In the genomic region with DNA sequence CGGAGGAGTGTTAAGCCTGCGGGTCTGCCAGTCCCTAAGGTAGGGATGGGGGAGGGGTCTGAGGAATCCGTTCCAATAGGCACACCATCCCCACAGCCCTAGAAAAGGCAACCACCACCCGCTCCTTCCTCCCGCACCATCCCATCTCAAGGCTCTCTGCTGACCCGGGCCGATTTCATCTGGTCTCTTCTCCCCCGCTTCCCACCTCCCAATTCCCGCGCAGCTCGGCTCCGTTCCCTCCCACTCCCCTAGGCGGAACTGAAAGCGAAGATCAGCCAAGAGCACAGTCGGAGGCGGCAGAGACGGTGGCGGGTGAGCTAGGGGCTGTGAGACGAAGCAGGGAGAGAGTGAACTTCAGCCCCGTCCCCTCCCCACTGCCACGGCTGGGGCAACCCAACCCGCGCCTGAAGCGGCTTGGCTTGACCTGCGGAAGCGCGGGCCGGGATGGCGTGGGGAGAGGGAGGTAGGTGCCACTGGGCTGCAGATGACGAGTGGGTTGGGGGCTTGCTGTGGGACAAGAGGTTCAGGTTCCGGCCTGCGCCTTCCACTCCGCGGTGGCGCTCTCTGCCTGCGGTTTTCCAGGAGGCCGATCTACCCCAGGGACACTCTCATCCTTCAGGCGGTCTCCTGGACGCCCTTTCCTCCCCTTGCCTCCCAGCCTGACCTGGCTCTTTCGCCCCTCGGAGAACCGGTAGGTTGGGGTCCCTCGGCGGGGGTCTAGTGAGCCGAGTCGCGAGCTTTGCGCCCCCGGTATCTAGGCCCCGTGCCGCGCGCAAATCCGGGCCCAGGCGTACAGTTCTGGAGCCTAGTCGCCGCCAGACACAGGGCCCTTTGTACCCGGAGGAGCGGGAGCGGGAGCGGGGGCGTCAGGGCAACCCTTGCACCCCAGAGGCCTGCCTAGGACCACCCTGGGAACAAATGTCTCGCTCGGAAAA, we compare ENCODE assay signal across 9 cellular contexts. TPM values are rescaled to one million over a fixed set of nuclear protein-coding genes. Genes with fewer than 3 reads are reported as not detected.
DNase-seq lines count a peak whose midpoint lies in the region; ATAC-seq and TF ChIP-seq lines count a peak whose summit lies in the region.
"Had no signal": no experiment of that assay in that cellular context is flagged by ENCODE, and none has a peak within 500 bp of the region (broad histone marks: within the 10 kb centered on the region; RNA-seq: fewer than 3 reads in every experiment).

A gene (plus strand): TSS at position 284 of the 935 bp plus-strand sequence. CDS start 97,591 bp downstream, outside the sequence.

- H3K27me3 ChIP-seq in dorsolateral prefrontal cortex = no peaks in the 10 kb centered on the region

- H3K36me3 Mint-ChIP-seq in WTC11 = no peaks in the 10 kb centered on the region

- no peaks in the 10 kb centered on the region for H3K9me3 Mint-ChIP-seq in WTC11

- POLR2A ChIA-PET in WTC11 (lab: Charles Lee) = no interaction called here

- peak; percentile 58 for DNase-seq in Ammon's horn (ENCODE audit: low spot score)
- DNase-seq in H4 (ENCODE audit: low spot score) = peak; percentile 4
- peak; percentile 57 for DNase-seq in WTC11 (ENCODE audit: low spot score)
- peak in 32 of 51 donors; percentile 0 to 70 (median 40) for DNase-seq in hypothalamus (lab: John Stamatoyannopoulos, UW)
- DNase-seq in cerebellar nuclear complex (lab: John Stamatoyannopoulos, UW) = no peak
- DNase-seq in dorsolateral prefrontal cortex = no peak
- no peak for DNase-seq in ureter (ENCODE audit: low spot score)
- no peak for DNase-seq in SIG-M5 (lab: John Stamatoyannopoulos, UW)

- no peak for TF ChIP-seq CTCF in WTC11 (IDR thresholded peaks at IDR 0.05)
- peak in 4 of 56 donors; percentile 16 to 43 (median 23) for TF ChIP-seq CTCF in dorsolateral prefrontal cortex (IDR thresholded peaks at IDR 0.05 in 54 of 56, conservative IDR thresholded peaks at IDR 0.05 in 2 of 56; ENCODE audit: low read depth in 1 of 56, partially characterized antibody in 56 of 56)

- CTCF ChIA-PET in WTC11 (lab: Charles Lee) = no interaction called here

- H3K27ac ChIP-seq in dorsolateral prefrontal cortex = peak within 1 kb of the TSS in 12 of 59 donors; percentile 65 to 90 (median 86)

- no peaks in the 10 kb centered on the region; the same call in 1 of the 2 replicates for H3K27me3 Mint-ChIP-seq in WTC11 (ENCODE audit: low read depth)

- H3K4me3 Mint-ChIP-seq in WTC11 = peak within 1 kb of the TSS; percentile 92

- peaks cover 43% of the 10 kb centered on the region for H3K4me1 Mint-ChIP-seq in WTC11

- H3K27ac Mint-ChIP-seq in WTC11 = peak within 1 kb of the TSS; percentile 80

- peak; percentile 63 for ATAC-seq in WTC11
- ATAC-seq: GM12878 had no signal

- peak within 1 kb of the TSS in 12 of 59 donors; percentile 47 to 74 (median 66) for H3K4me3 ChIP-seq in dorsolateral prefrontal cortex
- H3K4me3 ChIP-seq: GM12878 had no signal

- intact Hi-C loops in dorsolateral prefrontal cortex (cut with DNase I) = loop anchor here in 1 of 2 donors (5.0 kb wide), 1 partner anchor 298 kb away; no protein-coding TSS in a partner anchor

TF ChIP-seq in WTC11, 78 proteins besides CTCF, POLR2A, EP300 and RAD21:
- TF ChIP-seq NR2C2 (CRISPR knock-in tag; IDR thresholded peaks at IDR 0.05) = no peak
- TF ChIP-seq, protein P1, sequence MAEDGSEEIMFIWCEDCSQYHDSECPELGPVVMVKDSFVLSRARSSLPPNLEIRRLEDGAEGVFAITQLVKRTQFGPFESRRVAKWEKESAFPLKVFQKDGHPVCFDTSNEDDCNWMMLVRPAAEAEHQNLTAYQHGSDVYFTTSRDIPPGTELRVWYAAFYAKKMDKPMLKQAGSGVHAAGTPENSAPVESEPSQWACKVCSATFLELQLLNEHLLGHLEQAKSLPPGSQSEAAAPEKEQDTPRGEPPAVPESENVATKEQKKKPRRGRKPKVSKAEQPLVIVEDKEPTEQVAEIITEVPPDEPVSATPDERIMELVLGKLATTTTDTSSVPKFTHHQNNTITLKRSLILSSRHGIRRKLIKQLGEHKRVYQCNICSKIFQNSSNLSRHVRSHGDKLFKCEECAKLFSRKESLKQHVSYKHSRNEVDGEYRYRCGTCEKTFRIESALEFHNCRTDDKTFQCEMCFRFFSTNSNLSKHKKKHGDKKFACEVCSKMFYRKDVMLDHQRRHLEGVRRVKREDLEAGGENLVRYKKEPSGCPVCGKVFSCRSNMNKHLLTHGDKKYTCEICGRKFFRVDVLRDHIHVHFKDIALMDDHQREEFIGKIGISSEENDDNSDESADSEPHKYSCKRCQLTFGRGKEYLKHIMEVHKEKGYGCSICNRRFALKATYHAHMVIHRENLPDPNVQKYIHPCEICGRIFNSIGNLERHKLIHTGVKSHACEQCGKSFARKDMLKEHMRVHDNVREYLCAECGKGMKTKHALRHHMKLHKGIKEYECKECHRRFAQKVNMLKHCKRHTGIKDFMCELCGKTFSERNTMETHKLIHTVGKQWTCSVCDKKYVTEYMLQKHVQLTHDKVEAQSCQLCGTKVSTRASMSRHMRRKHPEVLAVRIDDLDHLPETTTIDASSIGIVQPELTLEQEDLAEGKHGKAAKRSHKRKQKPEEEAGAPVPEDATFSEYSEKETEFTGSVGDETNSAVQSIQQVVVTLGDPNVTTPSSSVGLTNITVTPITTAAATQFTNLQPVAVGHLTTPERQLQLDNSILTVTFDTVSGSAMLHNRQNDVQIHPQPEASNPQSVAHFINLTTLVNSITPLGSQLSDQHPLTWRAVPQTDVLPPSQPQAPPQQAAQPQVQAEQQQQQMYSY (CRISPR knock-in tag; IDR thresholded peaks at IDR 0.05) = 0 out of 2 replicates have a peak, but pooled peaks have one; percentile 22

RNA-seq across cellular contexts. Expression of the gene that starts here (rescaled TPM):
- total RNA-seq in H4 (2014; rRNA removed; shearing (Covaris generic)) = 6.1 and 7.1 TPM in 2 replicates
- total RNA-seq in WTC11 (2021) (43.7 to 48.4 TPM (median 46.3 TPM) in 3 replicates), dorsolateral prefrontal cortex (10 to 100 TPM in 30 of 120 experiments, under 1 TPM in 27, not detected in 63; 0.08 to 74.0 (median 41.9) TPM), ureter (not detected)
- total RNA-seq: GM12878 had no signal

Comparison
In these comparisons a context has a peak if more than half of its experiments do, and no peak if none do; other contexts are left out.
1. DNase-seq: peak in Ammon's horn (single experiment), H4 (single experiment), WTC11 (single experiment) and hypothalamus (32 of 51); none in cerebellar nuclear complex (0 of 2), dorsolateral prefrontal cortex (0 of 10), ureter (single experiment) and SIG-M5 (single experiment).